Comparison of ENCODE assay signal across 17 cellular contexts in genomic region chr14:101862177-101862576, GRCh38.
DNase-seq lines count a peak whose midpoint lies in the region; ATAC-seq and TF ChIP-seq lines count a peak whose summit lies in the region.
"Had no signal": no experiment of that assay in that cellular context is flagged by ENCODE, and none has a peak within 500 bp of the region (broad histone marks: within the 10 kb centered on the region; RNA-seq: fewer than 3 reads in every experiment).

No MANE protein-coding gene starts in this region.

- POLR2A ChIA-PET in SK-N-SH (lab: Yijun Ruan, JAX) (interaction anchor here (0.6 kb wide), 1 partner anchor 84 kb away, joined by 3 read pairs; no protein-coding TSS in a partner anchor), IMR-90 (lab: Charles Lee; ENCODE audit: unreplicated experiment) (no interaction called here)

- H3K9ac ChIP-seq in SK-N-SH (no peak overlapping the region), IMR-90 (ENCODE audit: low read depth, low read length) (no peak overlapping the region)

- H3K9me3 ChIP-seq in SK-N-SH (no peaks in the 10 kb centered on the region), IMR-90 (ENCODE audit: control insufficient read depth, insufficient read depth, low read length) (no peaks in the 10 kb centered on the region)
- H3K9me3 ChIP-seq: testis had no signal

- CTCF ChIA-PET in SK-N-SH (lab: Yijun Ruan, JAX) (interaction anchor here (0.8 to 1.2 kb wide), 3 partner anchors 11 to 92 kb away, joined by 3 read pairs; no protein-coding TSS in a partner anchor), IMR-90 (lab: Yijun Ruan, JAX) (interaction anchor here (0.5 to 0.7 kb wide), 2 partner anchors 45 to 246 kb away, joined by 3 read pairs; no protein-coding TSS in a partner anchor)

- H3K27ac ChIP-seq in SK-N-SH (ENCODE audit: low read depth in 2 of 2, low read length in 1 of 2): no peak overlapping the region; a peak in 1 of 4 replicates
- no peak overlapping the region for H3K27ac ChIP-seq in IMR-90 (ENCODE audit: insufficient read depth, low read length)
- H3K27ac ChIP-seq: 22Rv1, PC-9, testis had no signal

- no peaks in the 10 kb centered on the region for H3K27me3 ChIP-seq in SK-N-SH (ENCODE audit: insufficient read depth)
- no peaks in the 10 kb centered on the region for H3K27me3 ChIP-seq in IMR-90 (ENCODE audit: control insufficient read depth, insufficient read depth, low read length)
- H3K27me3 ChIP-seq: testis had no signal

- 79% methylated on average over 4 of the region's 4 CpGs for WGBS in SK-N-SH (ENCODE audit: low lambda C conversion rate)
- 100% methylated on average over 1 of the region's 4 CpGs; no CpG with 5 or more reads in 1 of the 2 experiments for WGBS in IMR-90 (ENCODE audit: extremely low coverage in 2 of 2, insufficient read length in 1 of 2), 2 experiments

- no peak overlapping the region for H2BK120ac ChIP-seq in IMR-90 (ENCODE audit: low read depth, low read length)

- TF ChIP-seq POLR2A in IMR-90 (IDR thresholded peaks at IDR 0.05; ENCODE audit: low read depth, low read length): no peak

- H4K20me1 ChIP-seq in SK-N-SH (ENCODE audit: insufficient read depth): peaks cover 19% of the 10 kb centered on the region; the same call in 1 of the 2 replicates
- H4K20me1 ChIP-seq in IMR-90 (ENCODE audit: insufficient read depth, low read length): peaks cover 25% of the 10 kb centered on the region

- H3K23ac ChIP-seq in IMR-90 (ENCODE audit: low read depth, low read length): no peak overlapping the region

- ATAC-seq in SK-N-SH treated with all-trans-retinoic acid at 6 μM for 48 hours: peak; percentile 50
- peak; percentile 68 for ATAC-seq in IMR-90 (ENCODE audit: low read depth)

- no peak overlapping the region for H3K14ac ChIP-seq in IMR-90 (replicated peaks; ENCODE audit: low read depth, low read length)

- peaks cover 20% of the 10 kb centered on the region for H3K9me1 ChIP-seq in IMR-90 (ENCODE audit: insufficient read depth, low read length)

- dilution Hi-C loops in IMR-90 (cut with HindIII; ENCODE audit: low sequenced_read_pairs, unreplicated experiment): no loop called here

- peaks cover 75% of the 10 kb centered on the region for H3K79me2 ChIP-seq in SK-N-SH (ENCODE audit: insufficient read depth)

- H2AFZ ChIP-seq in SK-N-SH (ENCODE audit: low read depth): no peak overlapping the region
- no peak overlapping the region for H2AFZ ChIP-seq in IMR-90 (replicated peaks; ENCODE audit: low read length, poor library complexity)
- H2AFZ ChIP-seq: PC-9 had no signal

- no peaks in the 10 kb centered on the region for H3K9me2 ChIP-seq in SK-N-SH

- H3K4me1 Mint-ChIP-seq in nephron progenitor cell: peaks cover 14% of the 10 kb centered on the region

- TF ChIP-seq RAD21 in SK-N-SH (IDR thresholded peaks at IDR 0.05; ENCODE audit: low read length): no peak
- TF ChIP-seq RAD21 in IMR-90 (IDR thresholded peaks at IDR 0.05; ENCODE audit: low read length): no peak

- no peak for DNase-seq in SK-N-SH
- peak; percentile 64 for DNase-seq in IMR-90
- peak; percentile 19 for DNase-seq in epithelial cell of proximal tubule (ENCODE audit: low read depth)
- no peak for DNase-seq in nephron progenitor cell
- DNase-seq in NCI-H774 (lab: John Stamatoyannopoulos, UW): no peak
- DNase-seq in SK-N-DZ (ENCODE audit: low spot score): no peak
- DNase-seq in NCI-H524 treated with DMSO at 0.1 percent for 48 hours (lab: John Stamatoyannopoulos, UW): no peak
- DNase-seq: activated CD4-positive, alpha-beta T cell treated with anti-CD3 and anti-CD28 coated beads for 4 hours; activated effector memory CD4-positive, alpha-beta T cell treated with anti-CD3 and anti-CD28 coated beads, Interleukin-2, amount 50 U/mL, for 16 hours; hippocampal formation; NCI-H1417 treated with DMSO at 0.1 percent for 48 hours; PC-9; testis had no signal

- no peaks in the 10 kb centered on the region for H3K27me3 Mint-ChIP-seq in nephron progenitor cell (ENCODE audit: low read depth, poor library complexity)
- H3K27me3 Mint-ChIP-seq: central memory CD8-positive, alpha-beta T cell had no signal

- H2AK5ac ChIP-seq in IMR-90 (ENCODE audit: low read depth, low read length): no peak overlapping the region

- no peak overlapping the region for H4K8ac ChIP-seq in IMR-90 (ENCODE audit: low read depth in 2 of 2, low read length in 2 of 2)

- H4K91ac ChIP-seq in IMR-90 (ENCODE audit: insufficient read depth, low read depth, low read length): no peak overlapping the region

- H2BK20ac ChIP-seq in IMR-90 (ENCODE audit: low read depth, low read length): no peak overlapping the region

- peaks cover 12% of the 10 kb centered on the region for H3F3A ChIP-seq in SK-N-SH (replicated peaks; ENCODE audit: insufficient read depth)

- no peak for TF ChIP-seq CTCF in SK-N-SH (IDR thresholded peaks at IDR 0.05)
- no peak for TF ChIP-seq CTCF in IMR-90 (conservative IDR thresholded peaks at IDR 0.05; ENCODE audit: low read depth, low read length)
- TF ChIP-seq CTCF in epithelial cell of proximal tubule (conservative IDR thresholded peaks at IDR 0.05; ENCODE audit: low read depth, low read length): no peak
- TF ChIP-seq CTCF in nephron progenitor cell (IDR thresholded peaks at IDR 0.05): no peak

- peaks cover 0 to 25% of the 10 kb centered on the region in 2 experiments; a peak in 2 of 4 replicates for H3K4me1 ChIP-seq in SK-N-SH (ENCODE audit: control insufficient read depth in 1 of 2, insufficient read depth in 2 of 2, low read depth in 1 of 2, low read length in 1 of 2)
- H3K4me1 ChIP-seq in IMR-90 (ENCODE audit: control insufficient read depth, insufficient read depth, low read length): no peaks in the 10 kb centered on the region
- H3K4me1 ChIP-seq: testis had no signal

- no peak overlapping the region for H2BK5ac ChIP-seq in IMR-90 (ENCODE audit: low read depth, low read length, poor library complexity, severe bottlenecking)

- H3K36me3 Mint-ChIP-seq in nephron progenitor cell (ENCODE audit: low read depth): peaks cover 71% of the 10 kb centered on the region

- intact Hi-C loops in IMR-90 (cut with micrococcal nuclease): no loop called here

- H3K4ac ChIP-seq in IMR-90 (ENCODE audit: low read depth, low read length): no peak overlapping the region

- H4K5ac ChIP-seq in IMR-90 (ENCODE audit: low read depth, low read length): no peak overlapping the region

- in situ Hi-C loops in IMR-90 (cut with MboI; ENCODE audit: low sequenced_read_pairs): no loop called here

- no peak for TF ChIP-seq EP300 in SK-N-SH (IDR thresholded peaks at IDR 0.05; ENCODE audit: borderline replicate concordance in 1 of 2, low read depth in 1 of 2, low read length in 1 of 2)

- no peak overlapping the region for H3K18ac ChIP-seq in IMR-90 (ENCODE audit: low read depth, low read length)

- H2AK9ac ChIP-seq in IMR-90 (replicated peaks; ENCODE audit: low read depth, low read length, poor library complexity): no peak overlapping the region

- peaks cover 5% of the 10 kb centered on the region for H3K9me3 Mint-ChIP-seq in nephron progenitor cell
- H3K9me3 Mint-ChIP-seq: central memory CD8-positive, alpha-beta T cell had no signal

- peaks cover 41 to 76% of the 10 kb centered on the region in 2 experiments for H3K79me1 ChIP-seq in IMR-90 (ENCODE audit: low read depth in 1 of 2, low read length in 2 of 2)

- H3K36me3 ChIP-seq in SK-N-SH (replicated peaks in 1 of 2; ENCODE audit: control insufficient read depth in 1 of 2, insufficient read depth in 2 of 2, low read length in 1 of 2) (peaks cover 16 to 34% of the 10 kb centered on the region in 2 experiments), IMR-90 (ENCODE audit: control insufficient read depth, insufficient read depth, low read length) (peaks cover 8% of the 10 kb centered on the region)

- no TSS peak for BruUV-seq in IMR-90 (replicated peaks; lab: Mats Ljungman, UMichigan)

- no peak overlapping the region for H2BK15ac ChIP-seq in IMR-90 (ENCODE audit: low read depth, low read length)

- peak overlapping the region; percentile 37 for H3K27ac Mint-ChIP-seq in nephron progenitor cell

- H3K4me3 Mint-ChIP-seq in nephron progenitor cell: no peak overlapping the region
- H3K4me3 Mint-ChIP-seq: central memory CD8-positive, alpha-beta T cell had no signal

- no peak overlapping the region for H3K4me2 ChIP-seq in SK-N-SH
- H3K4me2 ChIP-seq in IMR-90 (ENCODE audit: low read depth, low read length): no peak overlapping the region
- H3K4me2 ChIP-seq: PC-9 had no signal

- no peak overlapping the region for H3K56ac ChIP-seq in IMR-90 (ENCODE audit: extremely low read depth, insufficient read depth, low read length)

- H3K4me3 ChIP-seq in SK-N-SH (ENCODE audit: low read depth in 2 of 2, low read length in 1 of 2) (no peak overlapping the region), IMR-90 (ENCODE audit: insufficient read depth, low read depth, low read length) (no peak overlapping the region), epithelial cell of proximal tubule (ENCODE audit: low read depth, low read length) (no peak overlapping the region)
- H3K4me3 ChIP-seq: lung, PC-9, testis had no signal

TF ChIP-seq in SK-N-SH treated with all-trans-retinoic acid at 6 μM for 48 hours, 23 proteins besides CTCF, POLR2A, EP300 and RAD21:
- peak; percentile 96 for TF ChIP-seq ZFP3 (CRISPR knock-in tag; IDR thresholded peaks at IDR 0.05)
- TF ChIP-seq ZNF70 (CRISPR knock-in tag; IDR thresholded peaks at IDR 0.05): no peak

TF ChIP-seq in SK-N-SH, 30 proteins besides CTCF, POLR2A, EP300 and RAD21 (continues in another document):
- TF ChIP-seq SIN3A (IDR thresholded peaks at IDR 0.05; ENCODE audit: borderline replicate concordance, low read depth, low read length) (no peak), JUND (IDR thresholded peaks at IDR 0.05) (no peak), SMC3 (IDR thresholded peaks at IDR 0.05; ENCODE audit: low read depth, low read length) (no peak), TCF12 (IDR thresholded peaks at IDR 0.05) (no peak)

TF ChIP-seq in IMR-90, 13 proteins besides CTCF, POLR2A, EP300 and RAD21 (continues in another document):
- no peak for TF ChIP-seq RFX5 (IDR thresholded peaks at IDR 0.05; ENCODE audit: low read depth, low read length)
- TF ChIP-seq SMC3 (IDR thresholded peaks at IDR 0.05; ENCODE audit: low read depth, low read length): no peak
- TF ChIP-seq RCOR1 (IDR thresholded peaks at IDR 0.05; ENCODE audit: insufficient replicate concordance, low read length): no peak
- TF ChIP-seq ELK1 (IDR thresholded peaks at IDR 0.05; ENCODE audit: borderline replicate concordance, low read depth, low read length): no peak

Comparison
In these comparisons a context has a peak if more than half of its experiments do, and no peak if none do; other contexts are left out.
1. DNase-seq: peak in IMR-90 (single experiment) and epithelial cell of proximal tubule (single experiment); none in SK-N-SH (single experiment), nephron progenitor cell (single experiment), NCI-H774 (single experiment), SK-N-DZ (single experiment) and NCI-H524 treated with DMSO at 0.1 percent for 48 hours (single experiment).